In the genomic region with DNA sequence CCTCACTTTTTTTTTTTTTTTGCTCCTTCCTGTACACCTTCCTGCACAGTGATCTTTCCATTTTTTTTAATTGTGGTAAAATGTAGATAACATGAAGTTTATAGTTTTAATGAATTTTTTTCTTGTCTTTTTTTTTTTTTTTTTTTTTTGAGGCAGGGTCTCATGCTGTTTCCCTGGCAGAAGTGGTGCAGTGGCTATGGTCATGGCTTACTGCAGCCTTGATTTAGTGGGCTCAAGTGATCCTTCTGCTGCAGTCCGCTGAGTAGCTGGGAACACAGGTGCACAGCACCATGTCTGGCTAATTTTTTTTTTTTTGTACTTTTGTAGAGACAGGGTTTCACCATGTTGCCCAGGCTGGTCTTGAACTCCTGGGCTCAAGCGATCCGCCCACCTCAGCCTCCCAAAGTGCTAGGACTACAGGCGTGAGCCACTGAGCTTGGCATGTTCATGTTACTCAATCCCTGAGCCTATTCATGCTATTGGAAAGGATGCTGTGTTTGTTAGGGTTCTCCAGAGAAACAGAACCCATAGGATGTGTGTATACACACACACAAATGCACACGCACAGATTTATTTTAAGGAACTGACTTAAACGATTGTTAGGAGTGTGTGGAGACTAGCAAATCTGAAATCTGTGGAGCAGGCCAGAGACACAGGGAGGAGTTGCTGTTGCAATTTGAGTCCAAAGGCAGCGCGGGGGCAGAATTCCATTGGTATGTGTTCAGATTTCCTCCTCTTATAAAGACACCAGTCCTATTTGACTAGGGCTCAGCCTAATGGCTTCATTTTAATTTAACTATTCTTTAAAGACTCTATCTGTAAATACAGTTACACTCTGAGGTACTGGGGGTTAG, we compare ENCODE assay signal across 13 cellular contexts. TPM values are rescaled to one million over a fixed set of nuclear protein-coding genes. Genes with fewer than 3 reads are reported as not detected.
DNase-seq lines count a peak whose midpoint lies in the region; ATAC-seq, FAIRE-seq and TF ChIP-seq lines count a peak whose summit lies in the region.
"Had no signal": no experiment of that assay in that cellular context is flagged by ENCODE, and none has a peak within 500 bp of the region (broad histone marks: within the 10 kb centered on the region; RNA-seq: fewer than 3 reads in every experiment).

No MANE protein-coding gene starts in this region.

- H3K4me2 ChIP-seq in mammary epithelial cell (ENCODE audit: insufficient read depth, low read depth, low read length) (peak overlapping the region; percentile 30), skeletal muscle satellite cell (ENCODE audit: low read length) (peak overlapping the region; percentile 38)

- dilution Hi-C loops in mammary epithelial cell (cut with HindIII; ENCODE audit: low sequenced_read_pairs), result no loop called here

- H4K20me1 ChIP-seq in mammary epithelial cell (ENCODE audit: insufficient read depth, low read length), result no peaks in the 10 kb centered on the region

- H3K27ac ChIP-seq in mammary epithelial cell (ENCODE audit: insufficient read depth, low read depth, low read length) (no peak overlapping the region), kidney (ENCODE audit: low read depth in 2 of 2, low read length in 2 of 2) (no peak overlapping the region)
- H3K27ac ChIP-seq: body of pancreas, lower lobe of right lung had no signal

- no TSS peak for BruUV-seq in mammary epithelial cell (replicated peaks; lab: Mats Ljungman, UMichigan)

- peaks cover 61% of the 10 kb centered on the region for H3K79me2 ChIP-seq in mammary epithelial cell (ENCODE audit: insufficient read depth, low read length)

- DNase-seq in ELR (ENCODE audit: low read depth) (peak; percentile 47), mammary epithelial cell (peak; percentile 36), iris pigment epithelial cell (ENCODE audit: low read depth) (peak; percentile 89), ACHN (no peak), kidney (no peak)
- DNase-seq in activated effector memory CD4-positive, alpha-beta T cell treated with Interleukin-2 at 50 U/mL for 16 hours, result no peak
- DNase-seq: activated CD8-positive, alpha-beta memory T cell treated with anti-CD3 and anti-CD28 coated beads, Interleukin-2, amount 50 U/mL, for 48 hours; COR-L47; lower lobe of right lung; NCI-H446 treated with DMSO at 0.1 percent for 48 hours had no signal

- no peaks in the 10 kb centered on the region for H3K9me3 ChIP-seq in mammary epithelial cell (replicated peaks; ENCODE audit: insufficient read depth, low read length)
- no peaks in the 10 kb centered on the region for H3K9me3 ChIP-seq in skeletal muscle satellite cell (replicated peaks; ENCODE audit: low read length)
- no peaks in the 10 kb centered on the region for H3K9me3 ChIP-seq in kidney (ENCODE audit: control insufficient read depth in 1 of 2, low read length in 2 of 2)
- H3K9me3 ChIP-seq: body of pancreas, lower lobe of right lung had no signal

- peak overlapping the region; percentile 33 for H2AFZ ChIP-seq in mammary epithelial cell (ENCODE audit: low read depth, low read length)

- no peaks in the 10 kb centered on the region for H3K36me3 ChIP-seq in mammary epithelial cell (ENCODE audit: insufficient read depth, low read length)
- H3K36me3 ChIP-seq in skeletal muscle satellite cell (ENCODE audit: insufficient read depth, low read length), result no peaks in the 10 kb centered on the region
- no peaks in the 10 kb centered on the region for H3K36me3 ChIP-seq in kidney (ENCODE audit: control insufficient read depth in 1 of 2, insufficient read depth in 2 of 2, low read length in 2 of 2)
- H3K36me3 ChIP-seq: lower lobe of right lung had no signal

- H3K4me1 ChIP-seq in mammary epithelial cell (ENCODE audit: insufficient read depth, low read length) (peaks cover 25% of the 10 kb centered on the region), skeletal muscle satellite cell (ENCODE audit: control insufficient read depth, insufficient read depth, low read length) (peaks cover 30% of the 10 kb centered on the region), kidney (ENCODE audit: control insufficient read depth in 1 of 2, insufficient read depth in 1 of 2, low read depth in 1 of 2, low read length in 2 of 2) (peaks cover 0 to 4% of the 10 kb centered on the region in 2 donors)
- H3K4me1 ChIP-seq: body of pancreas had no signal

- intact Hi-C loops in mammary epithelial cell (cut with micrococcal nuclease), result no loop called here
- intact Hi-C loops in kidney (cut with DNase I), result no loop called here

- no peak overlapping the region for H3K9ac ChIP-seq in mammary epithelial cell (ENCODE audit: insufficient read depth, low read length)
- peak overlapping the region; percentile 16 for H3K9ac ChIP-seq in skeletal muscle satellite cell (ENCODE audit: low read depth, low read length)
- no peak overlapping the region for H3K9ac ChIP-seq in kidney (ENCODE audit: low read length in 2 of 2)

- CTCF ChIA-PET in mammary epithelial cell (lab: Charles Lee; ENCODE audit: low non-redundant PET), result interaction anchor here (0.5 kb wide), 1 partner anchor 737 kb away, joined by 8 read pairs; no protein-coding TSS in a partner anchor

- H3K27me3 ChIP-seq in mammary epithelial cell (ENCODE audit: insufficient read depth, low read length), result no peaks in the 10 kb centered on the region
- H3K27me3 ChIP-seq in skeletal muscle satellite cell (ENCODE audit: control insufficient read depth, insufficient read depth, low read length), result no peaks in the 10 kb centered on the region
- H3K27me3 ChIP-seq: body of pancreas had no signal

- 52% methylated on average over 8 of the region's 8 CpGs for WGBS in mammary epithelial cell (ENCODE audit: low coverage, missing lambda C conversion rate)

- H3K4me3 ChIP-seq in mammary epithelial cell (replicated peaks in 1 of 3; ENCODE audit: insufficient read depth in 1 of 3, low read depth in 2 of 3, low read length in 3 of 3) (no peak overlapping the region), skeletal muscle satellite cell (ENCODE audit: low read length) (no peak overlapping the region), kidney (ENCODE audit: low read length in 2 of 2) (no peak overlapping the region)
- H3K4me3 ChIP-seq: body of pancreas, lower lobe of right lung had no signal

- in situ Hi-C loops in mammary epithelial cell (cut with MboI; ENCODE audit: low sequenced_read_pairs in 2 of 2), result no loop called here
- in situ Hi-C loops in ACHN (cut with HindIII; ENCODE audit: low pct_ligation_motif_present, low pct_unique_long_range_greater_than_20kb, low sequenced_read_pairs), result no loop called here

- FAIRE-seq in kidney (lab: Jason Lieb, UNC), result no peak

- ATAC-seq in GM21825 (IDR thresholded peaks at IDR 0.05; ENCODE audit: unreplicated experiment), result no peak
- ATAC-seq: body of pancreas, lower lobe of right lung had no signal

- TF ChIP-seq CTCF in mammary epithelial cell (conservative IDR thresholded peaks at IDR 0.05 in 1 of 2, IDR thresholded peaks at IDR 0.05 in 1 of 2; ENCODE audit: extremely low read depth in 1 of 2, insufficient read depth in 1 of 2, low read depth in 1 of 2, low read length in 2 of 2) (peak in 1 of 2 donors; percentile 13), kidney (IDR thresholded peaks at IDR 0.05; ENCODE audit: borderline replicate concordance, extremely low read depth, insufficient read depth) (no peak)

RNA-seq across cellular contexts. Expression of gene GALNT11, which starts 29.1 kb away (rescaled TPM):
- total RNA-seq in mammary epithelial cell (10 to 100 TPM; 28.4 to 49.2 TPM), kidney (86.3 TPM)
- polyA plus RNA-seq in mammary epithelial cell (36.8 TPM), kidney (ENCODE audit: insufficient read depth, low read depth, low replicate concordance) (116 TPM)
- 21.4 TPM for polyA minus RNA-seq in mammary epithelial cell
- total RNA-seq in skeletal muscle satellite cell (2012; rRNA removed), result 29.7 and 34.3 TPM in 2 replicates

Comparison
In these comparisons a context has a peak if more than half of its experiments do, and no peak if none do; other contexts are left out.
1. DNase-seq: peak in ELR (single experiment), mammary epithelial cell (single experiment) and iris pigment epithelial cell (single experiment); none in ACHN (single experiment), activated effector memory CD4-positive, alpha-beta T cell treated with Interleukin-2 at 50 U/mL for 16 hours (single experiment) and kidney (single experiment).